8 cellular contexts compared by ENCODE assay signal in genomic region chr15:39624806-39625205, GRCh38. TPM values are rescaled to one million over a fixed set of nuclear protein-coding genes. Genes with fewer than 3 reads are reported as not detected.
A peak's percentile ranks its signal among the peaks of the same experiment; 100 is the strongest.
DNase-seq lines count a peak whose midpoint lies in the region; ATAC-seq and TF ChIP-seq lines count a peak whose summit lies in the region.

No MANE protein-coding gene starts in this region.

- no peaks in the 10 kb centered on the region for H3K27me3 ChIP-seq in spleen (replicated peaks in 1 of 7)

- intact Hi-C loops in spleen (cut with DNase I; ENCODE audit: low total_unique reads): no loop called here

- peak overlapping the region; percentile 66 to 92 (median 82) for H3K27ac ChIP-seq in spleen

- no peaks in the 10 kb centered on the region for H3K36me3 ChIP-seq in spleen

- 19 to 47% (median 26%) methylated on average over 5 to 6 of the region's 6 CpGs for WGBS in spleen, 5 donors

- TF ChIP-seq POLR2A in spleen (IDR thresholded peaks at IDR 0.05): no peak

- no peak overlapping the region for H3K4me3 ChIP-seq in spleen

- in situ Hi-C loops in GM13976 (cut with MboI; ENCODE audit: low sequenced_read_pairs, unreplicated experiment): no loop called here

- peaks cover 0 to 5% (median 0%) of the 10 kb centered on the region in 8 donors for H3K9me3 ChIP-seq in spleen

- ATAC-seq in HG02884 (IDR thresholded peaks at IDR 0.05; ENCODE audit: unreplicated experiment): no peak
- ATAC-seq in GM21528 (IDR thresholded peaks at IDR 0.05; ENCODE audit: low FRiP score, unreplicated experiment): no peak

- peaks cover 11 to 57% (median 40%) of the 10 kb centered on the region in 6 donors for H3K4me1 ChIP-seq in spleen

- TF ChIP-seq CTCF in GM13976 (IDR thresholded peaks at IDR 0.05; ENCODE audit: borderline replicate concordance, control extremely low read depth, extremely low read depth, insufficient read depth, missing control alignments): no peak
- TF ChIP-seq CTCF in spleen (IDR thresholded peaks at IDR 0.05 in 8 of 11, conservative IDR thresholded peaks at IDR 0.05 in 3 of 11): peak in 3 of 11 experiments; percentile 5 to 34 (median 19)

- peak; percentile 43 for DNase-seq in GM13976 (ENCODE audit: low spot score)
- peak; percentile 59 to 78 for DNase-seq in NOMO-1 (lab: John Stamatoyannopoulos, UW; ENCODE audit: unreplicated experiment in 2 of 2)
- DNase-seq in activated T-helper 1 cell treated with Interleukin-2 at 50 U/mL for 16 hours (ENCODE audit: low read depth): peak; percentile 60
- DNase-seq in glomerular endothelial cell (ENCODE audit: extremely low read depth, low read depth, low spot score): peak; percentile 93
- DNase-seq in spleen: peak; percentile 78
- no peak for DNase-seq in NCI-H2107 treated with DMSO at 0.1 percent for 48 hours (lab: John Stamatoyannopoulos, UW; ENCODE audit: unreplicated experiment)

RNA-seq across cellular contexts. Expression of gene THBS1, which starts 43.9 kb away (rescaled TPM):
- 2,289 and 4,309 TPM in 2 replicates for total RNA-seq in glomerular endothelial cell
- 1,000 to 10,000 TPM in 1 of 7 donors, 100 to 1,000 TPM in 6; 156 to 1,022 (median 509) TPM for total RNA-seq in spleen
- 10 to 100 TPM in 2 of 3 donors, 1 to 10 TPM in 1; 8.4 to 18.4 (median 17.2) TPM for polyA plus RNA-seq in spleen
